In genomic region chr15:63084806-63085205, GRCh38 we compare ENCODE assay signal across 20 cellular contexts. TPM values are rescaled to one million over a fixed set of nuclear protein-coding genes. Genes with fewer than 3 reads are reported as not detected.
DNase-seq lines count a peak whose midpoint lies in the region; ATAC-seq, FAIRE-seq and TF ChIP-seq lines count a peak whose summit lies in the region.
"Had no signal": no experiment of that assay in that cellular context is flagged by ENCODE, and none has a peak within 500 bp of the region (broad histone marks: within the 10 kb centered on the region; RNA-seq: fewer than 3 reads in every experiment).

No MANE protein-coding gene starts in this region.

- H3K27ac ChIP-seq in HUES48 (ENCODE audit: low read depth, low read length) (peak overlapping the region; percentile 7), sigmoid colon (no peak overlapping the region)
- H3K27ac ChIP-seq: BLaER1, C4-2B had no signal

- FAIRE-seq in HTR-8/SVneo (lab: Jason Lieb, UNC), result no peak
- FAIRE-seq: D721Med, GM12891, GM18507, H54 had no signal

- 88 to 98% methylated on average over 1 of the region's 1 CpG for WGBS in sigmoid colon, 2 donors

- TF ChIP-seq EP300 in sigmoid colon (IDR thresholded peaks at IDR 0.05), result no peak

- no peak for TF ChIP-seq POLR2A in sigmoid colon (IDR thresholded peaks at IDR 0.05)

- intact Hi-C loops in sigmoid colon (cut with DNase I), result no loop called here

- H3K4me1 ChIP-seq in HUES48 (ENCODE audit: control insufficient read depth, insufficient read depth, low read length) (peaks cover 51% of the 10 kb centered on the region), sigmoid colon (peaks cover 0 to 51% (median 45%) of the 10 kb centered on the region in 4 donors)

- H3K27me3 ChIP-seq in HUES48 (ENCODE audit: control insufficient read depth, insufficient read depth, low read length) (no peaks in the 10 kb centered on the region), sigmoid colon (no peaks in the 10 kb centered on the region)
- H3K27me3 ChIP-seq: BLaER1 had no signal

- H3K9me3 ChIP-seq in HUES48 (ENCODE audit: control insufficient read depth, insufficient read depth, low read length) (no peaks in the 10 kb centered on the region), sigmoid colon (no peaks in the 10 kb centered on the region)
- H3K9me3 ChIP-seq: BLaER1 had no signal

- H3K36me3 ChIP-seq in HUES48 (ENCODE audit: control insufficient read depth, insufficient read depth, low read length) (no peaks in the 10 kb centered on the region), sigmoid colon (no peaks in the 10 kb centered on the region)
- H3K36me3 ChIP-seq: BLaER1 had no signal

- H3K4me3 ChIP-seq in HUES48 (ENCODE audit: low read depth, low read length) (no peak overlapping the region), sigmoid colon (no peak overlapping the region)
- H3K4me3 ChIP-seq: BLaER1 had no signal

- ATAC-seq in left lobe of liver, result no peak
- ATAC-seq: CD8-positive, alpha-beta T cell had no signal

- H3K9ac ChIP-seq in HUES48 (ENCODE audit: low read depth, low read length), result no peak overlapping the region
- H3K9ac ChIP-seq: BLaER1 had no signal

- no peak for TF ChIP-seq CTCF in sigmoid colon (IDR thresholded peaks at IDR 0.05)

- DNase-seq in left lobe of liver (ENCODE audit: low spot score) (peak; percentile 4), sigmoid colon (peak; percentile 28), DMS153 treated with DMSO at 0.1 percent for 48 hours (lab: John Stamatoyannopoulos, UW; ENCODE audit: unreplicated experiment) (no peak), HTR-8/SVneo (ENCODE audit: insufficient read length, low spot score) (no peak)
- DNase-seq in stimulated activated naive CD4-positive, alpha-beta T cell (lab: John Stamatoyannopoulos, UW), result no peak
- DNase-seq: CD4-positive, CD25-positive, alpha-beta regulatory T cell; CD8-positive, alpha-beta T cell; DMS 273 treated with DMSO at 0.1 percent for 48 hours; DMS53; DMS79 treated with DMSO at 0.1 percent for 48 hours; GF-D8; GOT3; HCEC 1CT had no signal

RNA-seq across cellular contexts. Expression of gene LACTB, which starts 36.9 kb away (rescaled TPM):
- total RNA-seq in left lobe of liver (18.8 TPM), sigmoid colon (10 to 100 TPM in 1 of 4 donors, 1 to 10 TPM in 3; 7.2 to 11.2 (median 8.4) TPM)
- polyA plus RNA-seq in sigmoid colon, result 10 to 100 TPM; 14.9 to 32.4 (median 21.6) TPM

RNA-seq across cellular contexts. Expression of gene TPM1, which starts 42.3 kb away (rescaled TPM):
- total RNA-seq in left lobe of liver, result 52.6 TPM
- 1,000 to 10,000 TPM; 2,634 to 4,179 (median 3,850) TPM for total RNA-seq in sigmoid colon
- 100 to 1,000 TPM; 438 to 950 (median 563) TPM for polyA plus RNA-seq in sigmoid colon

Comparison
In these comparisons a context has a peak if more than half of its experiments do, and no peak if none do; other contexts are left out.
1. DNase-seq: peak in left lobe of liver (single experiment) and sigmoid colon (single experiment); none in DMS153 treated with DMSO at 0.1 percent for 48 hours (single experiment), HTR-8/SVneo (single experiment) and stimulated activated naive CD4-positive, alpha-beta T cell (0 of 6).
2. RNA of gene TPM1, which starts 42.3 kb away (total RNA-seq): 2,634 to 4,179 TPM in sigmoid colon; 52.6 TPM in left lobe of liver (single experiment); every median in the first group is over 10 times any median in the second.